Comparison of ENCODE assay signal across 8 cellular contexts in genomic region chr18:9264797-9265196, GRCh38.
DNase-seq lines count a peak whose midpoint lies in the region; ATAC-seq and TF ChIP-seq lines count a peak whose summit lies in the region.
"Not testable (repeated sequence)": the region's sequence is repeated elsewhere in the genome, so short reads cannot be mapped to it uniquely, and the experiment has no call there.

No MANE protein-coding gene starts in this region.

- H3K56ac ChIP-seq in H9 (ENCODE audit: insufficient read length, low read depth, low read length) = not testable (repeated sequence)

- not testable (repeated sequence) for H3K9me3 Mint-ChIP-seq in CD8-positive, alpha-beta T cell; central memory CD8-positive, alpha-beta T cell; glutamatergic neuron (ENCODE audit: unreplicated experiment); stimulated activated effector memory CD8-positive, alpha-beta T cell treated with anti-CD3 and anti-CD28 coated beads, Interleukin-12 subunit alpha, Interleukin-12 subunit beta, amount 100 ng/mL, for 72 hours
- H3K9me3 Mint-ChIP-seq in H9 (peaks cover 17 to 33% of the 10 kb centered on the region in 2 experiments), WTC11 (peaks cover 29% of the 10 kb centered on the region), nephron progenitor cell (peaks cover 61% of the 10 kb centered on the region)

- not testable (repeated sequence) for H3K79me2 ChIP-seq in H9 (ENCODE audit: insufficient read depth, low read length)

- H2AK5ac ChIP-seq in H9 (ENCODE audit: insufficient read length, low read length) = not testable (repeated sequence)

- not testable (repeated sequence) for H2BK15ac ChIP-seq in H9 (ENCODE audit: low read depth, low read length)

- not testable (repeated sequence) for H2BK12ac ChIP-seq in H9 (ENCODE audit: insufficient read length, low read depth, low read length)

- not testable (repeated sequence) for ATAC-seq in CD8-positive, alpha-beta T cell; central memory CD8-positive, alpha-beta T cell (replicated peaks; ENCODE audit: extremely low read depth, poor library complexity, severe bottlenecking); stimulated activated effector memory CD8-positive, alpha-beta T cell treated with anti-CD3 and anti-CD28 coated beads, Interleukin-12 subunit alpha, Interleukin-12 subunit beta, amount 100 ng/mL, for 72 hours
- ATAC-seq in WTC11 = peak; percentile 79

- not testable (repeated sequence) for H2BK120ac ChIP-seq in H9 (ENCODE audit: low read depth, low read length, poor library complexity, severe bottlenecking)

- not testable (repeated sequence) for H4K20me1 ChIP-seq in H9 (ENCODE audit: control insufficient read depth, insufficient read depth, insufficient read length)

- peak overlapping the region; percentile 60 for H3K27ac Mint-ChIP-seq in CD8-positive, alpha-beta T cell
- H3K27ac Mint-ChIP-seq in H9 (peak overlapping the region in 1 of 3 experiments; percentile 97; a peak in 2 of 7 replicates), WTC11 (peak overlapping the region; percentile 90)
- peak overlapping the region; percentile 44 for H3K27ac Mint-ChIP-seq in central memory CD8-positive, alpha-beta T cell (ENCODE audit: low read depth)
- not testable (repeated sequence) for H3K27ac Mint-ChIP-seq in glutamatergic neuron (ENCODE audit: unreplicated experiment); nephron progenitor cell
- H3K27ac Mint-ChIP-seq in stimulated activated effector memory CD8-positive, alpha-beta T cell treated with anti-CD3 and anti-CD28 coated beads, Interleukin-12 subunit alpha, Interleukin-12 subunit beta, amount 100 ng/mL, for 72 hours = peak overlapping the region; percentile 32

- H3K23ac ChIP-seq in H9 (ENCODE audit: insufficient read length, low read depth, low read length) = not testable (repeated sequence)

- not testable (repeated sequence) for H3K23me2 ChIP-seq in H9 (ENCODE audit: insufficient read length, low read depth, low read length, poor library complexity, severe bottlenecking)

- not testable (repeated sequence) for H4K5ac ChIP-seq in H9 (ENCODE audit: insufficient read length, low read depth, low read length)

- not testable (repeated sequence) for H2BK20ac ChIP-seq in H9 (ENCODE audit: low read depth, low read length, poor library complexity, severe bottlenecking)

- not testable (repeated sequence) for H3K27me3 Mint-ChIP-seq in CD8-positive, alpha-beta T cell (ENCODE audit: low read depth); H9 (ENCODE audit: low read depth); WTC11 (ENCODE audit: low read depth); central memory CD8-positive, alpha-beta T cell; glutamatergic neuron (ENCODE audit: unreplicated experiment); nephron progenitor cell (ENCODE audit: low read depth, poor library complexity)

- H3K14ac ChIP-seq in H9 (ENCODE audit: insufficient read depth, low read length) = not testable (repeated sequence)

- not testable (repeated sequence) for H2BK5ac ChIP-seq in H9 (ENCODE audit: insufficient read length, low read length)

- not testable (repeated sequence) for H3K27ac ChIP-seq in CD8-positive, alpha-beta T cell (ENCODE audit: low read depth, low read length); H9 (ENCODE audit: insufficient read length, low read depth, low read length); iPS-20b (ENCODE audit: low read length)

- H4K91ac ChIP-seq in H9 (ENCODE audit: insufficient read length, low read depth, low read length) = not testable (repeated sequence)

- peak overlapping the region; percentile 18 for H3K18ac ChIP-seq in H9 (ENCODE audit: insufficient read length, low read depth, low read length)

- intact Hi-C loops in CD8-positive, alpha-beta T cell (cut with DNase I, micrococcal nuclease) = not testable (repeated sequence)

- H3K79me1 ChIP-seq in H9 (ENCODE audit: insufficient read depth, low read depth, low read length, poor library complexity, severe bottlenecking) = not testable (repeated sequence)

- CTCF ChIA-PET in CD8-positive, alpha-beta T cell (lab: Charles Lee) = not testable (repeated sequence)
- CTCF ChIA-PET in WTC11 (lab: Charles Lee) = interaction anchor here (1.2 kb wide), 1 partner anchor 69 kb away, joined by 8 read pairs; the partner anchor contains the start of gene TWSG1

- DNase-seq in CD8-positive, alpha-beta T cell; central memory CD8-positive, alpha-beta T cell (ENCODE audit: low spot score in 2 of 2); nephron progenitor cell; stimulated activated effector memory CD8-positive, alpha-beta T cell treated with anti-CD3 and anti-CD28 coated beads, Interleukin-12 subunit alpha, Interleukin-12 subunit beta, amount 100 ng/mL, for 72 hours (ENCODE audit: low spot score in 2 of 2): not testable (repeated sequence)
- DNase-seq in H9 = peak; percentile 84
- peak; percentile 72 for DNase-seq in WTC11 (ENCODE audit: low spot score)
- DNase-seq in glutamatergic neuron = peak; percentile 19

- not testable (repeated sequence) for H3K4ac ChIP-seq in H9 (ENCODE audit: low read depth, low read length)

- not testable (repeated sequence) for H2AFZ ChIP-seq in H9 (ENCODE audit: low read length)

- not testable (repeated sequence) for H3K27me3 ChIP-seq in CD8-positive, alpha-beta T cell (ENCODE audit: insufficient read depth, low read length); H9 (ENCODE audit: insufficient read depth, low read length); iPS-20b (ENCODE audit: insufficient read depth, low read length)

- not testable (repeated sequence) for H3T11ph ChIP-seq in H9 (ENCODE audit: low read length)

- not testable (repeated sequence) for H3K4me3 ChIP-seq in CD8-positive, alpha-beta T cell (ENCODE audit: low read depth, low read length)
- H3K4me3 ChIP-seq in iPS-20b (ENCODE audit: low read length) = 0 out of 2 replicates have a peak overlapping the region, but pooled peaks have one; percentile 1

- not testable (repeated sequence) for H3K4me1 Mint-ChIP-seq in CD8-positive, alpha-beta T cell (ENCODE audit: low read depth); glutamatergic neuron (ENCODE audit: low read depth, unreplicated experiment); nephron progenitor cell
- peaks cover 19% of the 10 kb centered on the region in 2 experiments for H3K4me1 Mint-ChIP-seq in H9
- H3K4me1 Mint-ChIP-seq in WTC11 = peaks cover 25% of the 10 kb centered on the region
- peaks cover 20% of the 10 kb centered on the region for H3K4me1 Mint-ChIP-seq in central memory CD8-positive, alpha-beta T cell
- peaks cover 22% of the 10 kb centered on the region for H3K4me1 Mint-ChIP-seq in stimulated activated effector memory CD8-positive, alpha-beta T cell treated with anti-CD3 and anti-CD28 coated beads, Interleukin-12 subunit alpha, Interleukin-12 subunit beta, amount 100 ng/mL, for 72 hours

- not testable (repeated sequence) for H3K4me2 ChIP-seq in H9 (ENCODE audit: insufficient read depth, insufficient read length, low read length)

- not testable (repeated sequence) for H3K4me3 Mint-ChIP-seq in CD8-positive, alpha-beta T cell; central memory CD8-positive, alpha-beta T cell; glutamatergic neuron (ENCODE audit: unreplicated experiment); stimulated activated effector memory CD8-positive, alpha-beta T cell treated with anti-CD3 and anti-CD28 coated beads, Interleukin-12 subunit alpha, Interleukin-12 subunit beta, amount 100 ng/mL, for 72 hours
- peak overlapping the region in 1 of 2 experiments; percentile 68; a peak in 3 of 5 replicates for H3K4me3 Mint-ChIP-seq in H9
- H3K4me3 Mint-ChIP-seq in WTC11 = peak overlapping the region; percentile 69
- H3K4me3 Mint-ChIP-seq in nephron progenitor cell = peak overlapping the region; percentile 52

- TF ChIP-seq CTCF in CD8-positive, alpha-beta T cell (IDR thresholded peaks at IDR 0.05); H9 (conservative IDR thresholded peaks at IDR 0.05); WTC11 (IDR thresholded peaks at IDR 0.05); glutamatergic neuron (IDR thresholded peaks at IDR 0.05; ENCODE audit: partially characterized antibody, unreplicated experiment); nephron progenitor cell (IDR thresholded peaks at IDR 0.05): not testable (repeated sequence)

- not testable (repeated sequence) for H3K36me3 ChIP-seq in CD8-positive, alpha-beta T cell (ENCODE audit: insufficient read depth, low read length)
- peaks cover 15% of the 10 kb centered on the region; the same call in 1 of the 2 replicates for H3K36me3 ChIP-seq in iPS-20b (ENCODE audit: insufficient read depth, low read depth, low read length)

- POLR2A ChIA-PET in CD8-positive, alpha-beta T cell (lab: Charles Lee) = not testable (repeated sequence)
- POLR2A ChIA-PET in WTC11 (lab: Charles Lee) = interaction anchor here (1.2 kb wide), 1 partner anchor 69 kb away, joined by 5 read pairs; the partner anchor contains the start of gene TWSG1

- WGBS in H9 (ENCODE audit: extremely low coverage, insufficient read length, low lambda C conversion rate) = no CpG with 5 or more reads among the region's 15 CpGs

- peaks cover 62% of the 10 kb centered on the region for H3K36me3 Mint-ChIP-seq in CD8-positive, alpha-beta T cell
- H3K36me3 Mint-ChIP-seq in H9 (ENCODE audit: insufficient read depth in 1 of 3, low read depth in 3 of 3) = peaks cover 35 to 48% (median 48%) of the 10 kb centered on the region in 3 experiments
- H3K36me3 Mint-ChIP-seq in WTC11 = peaks cover 45% of the 10 kb centered on the region
- peaks cover 12% of the 10 kb centered on the region for H3K36me3 Mint-ChIP-seq in central memory CD8-positive, alpha-beta T cell (ENCODE audit: insufficient read depth)
- H3K36me3 Mint-ChIP-seq in glutamatergic neuron (ENCODE audit: unreplicated experiment) = peaks cover 13% of the 10 kb centered on the region
- peaks cover 95% of the 10 kb centered on the region for H3K36me3 Mint-ChIP-seq in nephron progenitor cell (ENCODE audit: low read depth)
- peaks cover 95% of the 10 kb centered on the region for H3K36me3 Mint-ChIP-seq in stimulated activated effector memory CD8-positive, alpha-beta T cell treated with anti-CD3 and anti-CD28 coated beads, Interleukin-12 subunit alpha, Interleukin-12 subunit beta, amount 100 ng/mL, for 72 hours

- H4K8ac ChIP-seq in H9 (replicated peaks; ENCODE audit: insufficient read length, low read depth, low read length) = not testable (repeated sequence)

- H3K9ac ChIP-seq in H9 (ENCODE audit: extremely low read depth, insufficient read length, low read length); iPS-20b (ENCODE audit: low read depth, low read length): not testable (repeated sequence)

- not testable (repeated sequence) for H3K9me3 ChIP-seq in CD8-positive, alpha-beta T cell (ENCODE audit: low read length); H9 (ENCODE audit: control insufficient read depth, low read depth, low read length); iPS-20b (ENCODE audit: insufficient read depth, low read depth, low read length)

- not testable (repeated sequence) for H3K4me1 ChIP-seq in CD8-positive, alpha-beta T cell (ENCODE audit: insufficient read depth, low read length); H9 (ENCODE audit: insufficient read depth, low read length); iPS-20b (ENCODE audit: insufficient read depth, low read length)
